1 cellular context compared by ENCODE assay signal in the genomic region with DNA sequence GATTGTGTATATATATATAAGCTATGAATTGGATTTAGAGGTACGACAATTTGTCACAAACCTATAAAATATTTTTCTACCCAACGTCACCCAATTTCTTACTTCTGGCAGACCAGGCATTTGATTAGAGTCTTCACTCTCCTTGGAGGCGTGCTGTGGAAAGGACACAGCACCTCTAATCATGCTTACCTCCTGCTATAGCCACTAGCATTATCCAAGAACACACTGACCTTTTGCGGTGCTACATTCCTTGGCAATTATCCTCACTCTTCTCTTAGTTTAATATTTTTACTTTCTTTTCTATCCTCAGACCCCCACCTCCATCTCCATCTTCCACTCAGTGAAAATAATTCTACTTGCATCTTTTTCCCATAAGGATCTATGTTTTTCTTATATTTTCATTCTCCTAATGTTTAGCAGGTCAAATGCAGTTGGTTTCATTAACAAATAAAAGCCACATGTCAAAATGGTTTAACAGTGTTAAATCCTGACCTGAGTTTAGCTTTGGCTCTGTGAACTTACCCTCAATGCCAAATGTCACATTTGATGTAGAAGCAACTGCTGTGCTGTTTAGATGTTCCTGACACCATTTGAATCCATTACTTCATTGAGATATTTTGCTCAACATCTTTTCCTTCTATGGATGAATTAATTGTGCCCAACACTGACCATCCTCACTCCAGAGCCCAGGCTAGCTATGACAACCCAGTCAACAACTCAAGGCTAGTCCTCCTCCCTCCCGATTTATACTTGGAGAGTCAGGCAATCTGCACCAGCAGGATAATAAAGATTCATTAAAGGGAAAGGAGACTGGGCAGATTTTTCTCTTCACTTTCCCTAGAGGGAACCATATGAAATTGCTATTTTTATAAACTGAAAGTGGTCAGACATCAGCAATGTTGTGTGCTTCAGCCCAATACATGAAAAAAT.
TF ChIP-seq lines count a peak whose summit lies in the region.

No MANE protein-coding gene starts in this region.

TF ChIP-seq in SK-N-SH, 30 proteins besides CTCF, POLR2A, EP300 and RAD21 (continued from another document):
- TF ChIP-seq, protein P1, sequence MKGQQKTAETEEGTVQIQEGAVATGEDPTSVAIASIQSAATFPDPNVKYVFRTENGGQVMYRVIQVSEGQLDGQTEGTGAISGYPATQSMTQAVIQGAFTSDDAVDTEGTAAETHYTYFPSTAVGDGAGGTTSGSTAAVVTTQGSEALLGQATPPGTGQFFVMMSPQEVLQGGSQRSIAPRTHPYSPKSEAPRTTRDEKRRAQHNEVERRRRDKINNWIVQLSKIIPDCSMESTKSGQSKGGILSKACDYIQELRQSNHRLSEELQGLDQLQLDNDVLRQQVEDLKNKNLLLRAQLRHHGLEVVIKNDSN (IDR thresholded peaks at IDR 0.05; ENCODE audit: borderline replicate concordance, low read depth), result no peak
- no peak for TF ChIP-seq RFX5 (IDR thresholded peaks at IDR 0.05; ENCODE audit: low read length)
